Comparison of ENCODE assay signal across 10 cellular contexts in genomic region chr14:88613552-88614010, GRCh38. TPM values are rescaled to one million over a fixed set of nuclear protein-coding genes. Genes with fewer than 3 reads are reported as not detected.
DNase-seq lines count a peak whose midpoint lies in the region; ATAC-seq, FAIRE-seq and TF ChIP-seq lines count a peak whose summit lies in the region.
"Had no signal": no experiment of that assay in that cellular context is flagged by ENCODE, and none has a peak within 500 bp of the region (broad histone marks: within the 10 kb centered on the region; RNA-seq: fewer than 3 reads in every experiment).

No MANE protein-coding gene starts in this region.

- H3K36me3 Mint-ChIP-seq in glutamatergic neuron (ENCODE audit: unreplicated experiment) = no peaks in the 10 kb centered on the region
- H3K36me3 Mint-ChIP-seq in activated CD4-positive, alpha-beta T cell treated with anti-CD3 and anti-CD28 coated beads, Interleukin-2, amount 10 ng/mL, durations not matched to agents 7 days and 5 days (ENCODE audit: low read depth) = peaks cover 40% of the 10 kb centered on the region

- H3K4me3 Mint-ChIP-seq in glutamatergic neuron (ENCODE audit: unreplicated experiment) = peak overlapping the region; percentile 50
- H3K4me3 Mint-ChIP-seq in activated CD4-positive, alpha-beta T cell treated with anti-CD3 and anti-CD28 coated beads, Interleukin-2, amount 10 ng/mL, durations not matched to agents 7 days and 5 days = no peak overlapping the region

- TF ChIP-seq CTCF in right atrium auricular region (IDR thresholded peaks at IDR 0.05) = no peak
- no peak for TF ChIP-seq CTCF in glutamatergic neuron (IDR thresholded peaks at IDR 0.05; ENCODE audit: partially characterized antibody, unreplicated experiment)

- no peaks in the 10 kb centered on the region for H3K4me1 ChIP-seq in right atrium auricular region

- H3K36me3 ChIP-seq in right atrium auricular region = peaks cover 44% of the 10 kb centered on the region

- H3K9me3 ChIP-seq in right atrium auricular region = no peaks in the 10 kb centered on the region

- H3K27me3 Mint-ChIP-seq in glutamatergic neuron (ENCODE audit: unreplicated experiment) = no peaks in the 10 kb centered on the region
- H3K27me3 Mint-ChIP-seq in activated CD4-positive, alpha-beta T cell treated with anti-CD3 and anti-CD28 coated beads, Interleukin-2, amount 10 ng/mL, durations not matched to agents 7 days and 5 days = no peaks in the 10 kb centered on the region

- peak overlapping the region; percentile 31 for H3K27ac Mint-ChIP-seq in glutamatergic neuron (ENCODE audit: unreplicated experiment)
- no peak overlapping the region for H3K27ac Mint-ChIP-seq in activated CD4-positive, alpha-beta T cell treated with anti-CD3 and anti-CD28 coated beads, Interleukin-2, amount 10 ng/mL, durations not matched to agents 7 days and 5 days

- no peak overlapping the region for H3K27ac ChIP-seq in right atrium auricular region

- no peaks in the 10 kb centered on the region for H3K9me3 Mint-ChIP-seq in glutamatergic neuron (ENCODE audit: unreplicated experiment)
- H3K9me3 Mint-ChIP-seq in activated CD4-positive, alpha-beta T cell treated with anti-CD3 and anti-CD28 coated beads, Interleukin-2, amount 10 ng/mL, durations not matched to agents 7 days and 5 days = no peaks in the 10 kb centered on the region

- no peaks in the 10 kb centered on the region for H3K27me3 ChIP-seq in right atrium auricular region

- H3K4me3 ChIP-seq in right atrium auricular region = no peak overlapping the region

- POLR2A ChIA-PET in HEK293T (lab: Yijun Ruan, JAX) = no interaction called here
- POLR2A ChIA-PET in activated CD4-positive, alpha-beta T cell treated with anti-CD3 and anti-CD28 coated beads, Interleukin-2, amount 10 ng/mL, durations not matched to agents 7 days and 5 days (lab: Charles Lee) = no interaction called here

- peak; percentile 87 for FAIRE-seq in RCC 7860 (lab: Jason Lieb, UNC)

- CTCF ChIA-PET in HEK293T (lab: Yijun Ruan, JAX) = no interaction called here
- CTCF ChIA-PET in activated CD4-positive, alpha-beta T cell treated with anti-CD3 and anti-CD28 coated beads, Interleukin-2, amount 10 ng/mL, durations not matched to agents 7 days and 5 days (lab: Charles Lee) = interaction anchor here (1.3 to 1.6 kb wide), 2 partner anchors 9 to 16 kb away, joined by 3 read pairs; no protein-coding TSS in a partner anchor

- peak; percentile 16 for ATAC-seq in Right ventricle myocardium inferior

- H3K4me1 Mint-ChIP-seq in glutamatergic neuron (ENCODE audit: low read depth, unreplicated experiment) = peaks cover 14% of the 10 kb centered on the region
- H3K4me1 Mint-ChIP-seq in activated CD4-positive, alpha-beta T cell treated with anti-CD3 and anti-CD28 coated beads, Interleukin-2, amount 10 ng/mL, durations not matched to agents 7 days and 5 days = peaks cover 14% of the 10 kb centered on the region

- intact Hi-C loops in Right ventricle myocardium inferior (cut with DNase I) = no loop called here

- DNase-seq in Right ventricle myocardium inferior (ENCODE audit: missing footprints) (no peak), right atrium auricular region (ENCODE audit: low spot score) (no peak), RCC 7860 (ENCODE audit: low spot score) (peak; percentile 69), glutamatergic neuron (no peak), HEK293T (ENCODE audit: extremely low spot score) (no peak), SKM-1 (lab: John Stamatoyannopoulos, UW; ENCODE audit: unreplicated experiment) (no peak)
- DNase-seq in NK-92 treated with Interleukin-12 subunit alpha and Interleukin-12 subunit beta, amount 100 ng/mL, for 24 hours (lab: John Stamatoyannopoulos, UW) = no peak
- DNase-seq in activated CD4-positive, alpha-beta T cell treated with anti-CD3 and anti-CD28 coated beads, Interleukin-2, amount 10 ng/mL, durations not matched to agents 7 days and 5 days = no peak
- DNase-seq: DMS79 had no signal

TF ChIP-seq in HEK293T, 16 proteins besides CTCF, POLR2A, EP300 and RAD21:
- no peak for TF ChIP-seq L3MBTL2 (conservative IDR thresholded peaks at IDR 0.05)
- TF ChIP-seq BHLHE40 (IDR thresholded peaks at IDR 0.05; ENCODE audit: borderline replicate concordance) = no peak

RNA-seq across cellular contexts. Expression of gene ZC3H14, which starts 50.7 kb away (rescaled TPM):
- total RNA-seq in Right ventricle myocardium inferior (38.3 TPM), right atrium auricular region (10 to 100 TPM; 45.1 to 59.9 TPM), glutamatergic neuron (ENCODE audit: unreplicated experiment) (59.6 TPM)
- total RNA-seq in activated CD4-positive, alpha-beta T cell treated with anti-CD3 and anti-CD28 coated beads, Interleukin-2, amount 10 ng/mL, durations not matched to agents 7 days and 5 days = 10 to 100 TPM; 33.6 to 46.8 TPM

RNA-seq across cellular contexts. Expression of gene PTPN21, which starts 58.8 kb away (rescaled TPM):
- total RNA-seq in Right ventricle myocardium inferior (30.8 TPM), right atrium auricular region (10 to 100 TPM; 22.4 to 24.3 TPM), glutamatergic neuron (ENCODE audit: unreplicated experiment) (63.0 TPM)
- total RNA-seq in activated CD4-positive, alpha-beta T cell treated with anti-CD3 and anti-CD28 coated beads, Interleukin-2, amount 10 ng/mL, durations not matched to agents 7 days and 5 days = not detected
- total RNA-seq: mononuclear cell had no signal

Comparison
In these comparisons a context has a peak if more than half of its experiments do, and no peak if none do; other contexts are left out.
1. RNA of gene PTPN21, which starts 58.8 kb away (total RNA-seq): 63.0 TPM in glutamatergic neuron (single experiment), 30.8 TPM in Right ventricle myocardium inferior (single experiment) and 22.4 to 24.3 TPM in right atrium auricular region; not detected in activated CD4-positive, alpha-beta T cell treated with anti-CD3 and anti-CD28 coated beads, Interleukin-2, amount 10 ng/mL, durations not matched to agents 7 days and 5 days; every median in the first group is over 10 times any median in the second.